In genomic region chr13:46622918-46623256, GRCh38 we compare ENCODE assay signal across 1 cellular context.
TF ChIP-seq lines count a peak whose summit lies in the region.

No MANE protein-coding gene starts in this region.

TF ChIP-seq in A549, 52 proteins besides CTCF, POLR2A, EP300 and RAD21 (continued from another document):
- no peak for TF ChIP-seq REST (IDR thresholded peaks at IDR 0.05)
- TF ChIP-seq POLR2AphosphoS2 (conservative IDR thresholded peaks at IDR 0.05; ENCODE audit: low read length) = no peak
- TF ChIP-seq NPAS2 (CRISPR knock-in tag; IDR thresholded peaks at IDR 0.05; ENCODE audit: borderline replicate concordance) = no peak
- TF ChIP-seq HOXA7 (CRISPR knock-in tag; IDR thresholded peaks at IDR 0.05) = no peak
- no peak for TF ChIP-seq ZFP36 (IDR thresholded peaks at IDR 0.05; ENCODE audit: borderline replicate concordance, partially characterized antibody)
- TF ChIP-seq HDAC2 (IDR thresholded peaks at IDR 0.05) = no peak
- no peak for TF ChIP-seq TP53 (CRISPR knock-in tag; IDR thresholded peaks at IDR 0.05)
- no peak for TF ChIP-seq ZC3H11A (IDR thresholded peaks at IDR 0.05)
- no peak for TF ChIP-seq JUNB (IDR thresholded peaks at IDR 0.05)
